In genomic region chr2:152174574-152174973, GRCh38 we compare ENCODE assay signal across 9 cellular contexts. TPM values are rescaled to one million over a fixed set of nuclear protein-coding genes. Genes with fewer than 3 reads are reported as not detected.
DNase-seq lines count a peak whose midpoint lies in the region; ATAC-seq and TF ChIP-seq lines count a peak whose summit lies in the region.
"Had no signal": no experiment of that assay in that cellular context is flagged by ENCODE, and none has a peak within 500 bp of the region (broad histone marks: within the 10 kb centered on the region; RNA-seq: fewer than 3 reads in every experiment).

No MANE protein-coding gene starts in this region.

- H3K4me3 ChIP-seq in left lung (peak overlapping the region; percentile 53 to 67), testis (peak overlapping the region; percentile 71 to 89)

- no peaks in the 10 kb centered on the region for H3K27me3 ChIP-seq in left lung
- no peaks in the 10 kb centered on the region for H3K27me3 ChIP-seq in testis

- H3K9me3 ChIP-seq in left lung (no peaks in the 10 kb centered on the region), testis (no peaks in the 10 kb centered on the region)

- H3K9me3 Mint-ChIP-seq in T-helper 2 cell treated with Interferon-gamma antibody and Interleukin-4, amounts not matched to agents 5 μg/mL and 100 μg/mL, for 36 hours = no peaks in the 10 kb centered on the region
- no peaks in the 10 kb centered on the region for H3K9me3 Mint-ChIP-seq in activated naive CD8-positive, alpha-beta T cell treated with anti-CD3 and anti-CD28 coated beads, Interleukin-2, amount 50 U/mL, for 24 hours

- DNase-seq in T-helper 2 cell treated with Interferon-gamma antibody and Interleukin-4, amounts not matched to agents 5 μg/mL and 100 μg/mL, for 36 hours (ENCODE audit: low spot score) = no peak
- no peak for DNase-seq in T-helper 2 cell
- no peak for DNase-seq in activated naive CD8-positive, alpha-beta T cell treated with anti-CD3 and anti-CD28 coated beads, Interleukin-2, amount 50 U/mL, for 24 hours
- DNase-seq in left lung = no peak
- DNase-seq in testis = no peak
- no peak for DNase-seq in NCI-H187 treated with DMSO at 0.1 percent for 48 hours (lab: John Stamatoyannopoulos, UW)
- no peak for DNase-seq in NK-92 (lab: John Stamatoyannopoulos, UW; ENCODE audit: unreplicated experiment)
- DNase-seq: central memory CD4-positive, alpha-beta T cell had no signal

- peak overlapping the region; percentile 99 for H3K4me3 Mint-ChIP-seq in T-helper 2 cell treated with Interferon-gamma antibody and Interleukin-4, amounts not matched to agents 5 μg/mL and 100 μg/mL, for 36 hours
- H3K4me3 Mint-ChIP-seq in activated naive CD8-positive, alpha-beta T cell treated with anti-CD3 and anti-CD28 coated beads, Interleukin-2, amount 50 U/mL, for 24 hours = peak overlapping the region; percentile 94

- no peaks in the 10 kb centered on the region for H3K36me3 ChIP-seq in left lung
- no peaks in the 10 kb centered on the region for H3K36me3 ChIP-seq in testis (ENCODE audit: low read depth, missing control alignments)

- peaks cover 7% of the 10 kb centered on the region for H3K27me3 Mint-ChIP-seq in T-helper 2 cell treated with Interferon-gamma antibody and Interleukin-4, amounts not matched to agents 5 μg/mL and 100 μg/mL, for 36 hours (ENCODE audit: low read depth)
- no peaks in the 10 kb centered on the region for H3K27me3 Mint-ChIP-seq in activated naive CD8-positive, alpha-beta T cell treated with anti-CD3 and anti-CD28 coated beads, Interleukin-2, amount 50 U/mL, for 24 hours

- H3K4me1 ChIP-seq in left lung (peaks cover 24 to 54% of the 10 kb centered on the region in 2 donors), testis (peaks cover 15% of the 10 kb centered on the region)

- H3K27ac Mint-ChIP-seq in T-helper 2 cell treated with Interferon-gamma antibody and Interleukin-4, amounts not matched to agents 5 μg/mL and 100 μg/mL, for 36 hours = peak overlapping the region; percentile 99
- peak overlapping the region; percentile 99 for H3K27ac Mint-ChIP-seq in activated naive CD8-positive, alpha-beta T cell treated with anti-CD3 and anti-CD28 coated beads, Interleukin-2, amount 50 U/mL, for 24 hours

- intact Hi-C loops in left lung (cut with DNase I) (no loop called here), testis (cut with DNase I; ENCODE audit: low total_unique reads) (no loop called here)

- 13 to 18% methylated on average over 7 of the region's 7 CpGs for WGBS in testis, 2 donors

- H3K27ac ChIP-seq in left lung (peak overlapping the region; percentile 93 to 99), testis (peak overlapping the region in 1 of 2 donors; percentile 98)

- no peak for ATAC-seq in activated naive CD8-positive, alpha-beta T cell treated with anti-CD3 and anti-CD28 coated beads, Interleukin-2, amount 50 U/mL, for 24 hours
- no peak for ATAC-seq in left lung
- no peak for ATAC-seq in GM18868 (IDR thresholded peaks at IDR 0.05; ENCODE audit: unreplicated experiment)

- TF ChIP-seq CTCF in left lung (IDR thresholded peaks at IDR 0.05) (no peak), testis (IDR thresholded peaks at IDR 0.05) (no peak)

- TF ChIP-seq POLR2A in testis (IDR thresholded peaks at IDR 0.05) = no peak

- H3K36me3 Mint-ChIP-seq in T-helper 2 cell treated with Interferon-gamma antibody and Interleukin-4, amounts not matched to agents 5 μg/mL and 100 μg/mL, for 36 hours (ENCODE audit: low read depth) = peaks cover 3% of the 10 kb centered on the region
- peaks cover 5% of the 10 kb centered on the region for H3K36me3 Mint-ChIP-seq in activated naive CD8-positive, alpha-beta T cell treated with anti-CD3 and anti-CD28 coated beads, Interleukin-2, amount 50 U/mL, for 24 hours (ENCODE audit: low read depth)

- peaks cover 28% of the 10 kb centered on the region for H3K4me1 Mint-ChIP-seq in T-helper 2 cell treated with Interferon-gamma antibody and Interleukin-4, amounts not matched to agents 5 μg/mL and 100 μg/mL, for 36 hours (ENCODE audit: low read depth)
- H3K4me1 Mint-ChIP-seq in activated naive CD8-positive, alpha-beta T cell treated with anti-CD3 and anti-CD28 coated beads, Interleukin-2, amount 50 U/mL, for 24 hours = peaks cover 35% of the 10 kb centered on the region

RNA-seq across cellular contexts. Expression of gene STAM2, which starts 1.0 kb away (rescaled TPM):
- total RNA-seq in left lung (10 to 100 TPM; 34.2 to 37.4 TPM), testis (10 to 100 TPM; 35.7 to 37.7 TPM)
- 47.6 TPM for polyA plus RNA-seq in testis (ENCODE audit: insufficient read depth, low read depth, low replicate concordance)
